Comparison of ENCODE assay signal across 8 cellular contexts in the genomic region with DNA sequence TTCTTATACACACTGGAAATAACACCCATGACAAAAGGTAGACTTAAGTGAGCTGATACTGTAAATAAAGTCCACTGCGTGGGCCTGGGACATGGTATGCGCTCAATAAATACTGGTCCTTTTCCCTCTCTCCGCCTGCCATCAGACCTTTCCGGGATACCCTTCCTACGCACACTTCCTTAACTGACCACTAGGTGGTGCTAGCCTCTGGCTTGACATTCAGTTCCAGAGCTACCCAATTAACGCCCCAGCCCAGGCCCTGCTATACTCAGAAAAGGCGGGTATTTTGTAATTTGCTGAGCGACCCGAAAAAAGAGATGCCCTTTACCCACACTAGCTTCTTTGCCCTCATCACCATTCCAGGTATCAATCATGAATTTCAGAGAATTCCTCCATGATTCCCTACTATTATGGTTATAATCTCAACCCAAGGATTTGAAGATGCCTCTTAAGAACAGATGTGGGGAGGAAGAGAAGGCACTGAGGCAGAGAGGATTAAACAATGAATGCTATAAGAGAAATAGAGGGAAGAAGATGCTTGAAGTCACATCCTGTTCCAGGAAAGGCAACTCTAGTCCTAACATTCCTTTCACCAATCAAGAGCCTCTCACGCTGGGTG. TPM values are rescaled to one million over a fixed set of nuclear protein-coding genes. Genes with fewer than 3 reads are reported as not detected.
DNase-seq lines count a peak whose midpoint lies in the region; ATAC-seq, FAIRE-seq and TF ChIP-seq lines count a peak whose summit lies in the region.

No MANE protein-coding gene starts in this region.

- intact Hi-C loops in K562 (cut with micrococcal nuclease) = loop anchor here (1.0 to 10.0 kb wide), 3 partner anchors 52 to 120 kb away; no protein-coding TSS in a partner anchor

- BruUV-seq in K562 (replicated peaks; lab: Mats Ljungman, UMichigan) = no TSS peak

- in situ Hi-C loops in ACHN (cut with HindIII; ENCODE audit: low pct_ligation_motif_present, low pct_unique_long_range_greater_than_20kb, low sequenced_read_pairs) = loop anchor here (5.0 kb wide), 1 partner anchor 48 kb away; no protein-coding TSS in a partner anchor
- in situ Hi-C loops in K562 (cut with MboI) = loop anchor here (5.0 kb wide), 1 partner anchor 53 kb away; no protein-coding TSS in a partner anchor

- TF ChIP-seq RAD21 in K562 (CRISPR knock-in tag; conservative IDR thresholded peaks at IDR 0.05 in 1 of 2, IDR thresholded peaks at IDR 0.05 in 1 of 2) = peak; percentile 77 to 82

- no peak for TF ChIP-seq POLR2A in K562 (conservative IDR thresholded peaks at IDR 0.05)

- H3K4me2 ChIP-seq in K562 (ENCODE audit: insufficient read depth, low read length) = no peak overlapping the region

- ATAC-seq in K562 (peak; percentile 61), GM21619 (IDR thresholded peaks at IDR 0.05; ENCODE audit: unreplicated experiment) (no peak)

- no peaks in the 10 kb centered on the region for H3K36me3 ChIP-seq in K562 (ENCODE audit: control insufficient read depth, insufficient read depth, low read length)

- H3K9ac ChIP-seq in K562 (ENCODE audit: insufficient read depth in 1 of 2, low read depth in 2 of 2, low read length in 2 of 2) = no peak overlapping the region

- peak; percentile 51 for FAIRE-seq in K562 (lab: Jason Lieb, UNC)

- H3K4me3 ChIP-seq in K562 = no peak overlapping the region

- no peak for TF ChIP-seq EP300 in K562 (IDR thresholded peaks at IDR 0.05; ENCODE audit: low read length)

- POLR2A ChIA-PET in K562 (lab: Yijun Ruan, JAX) = interaction anchor here (0.7 to 1.0 kb wide), 2 partner anchors 12 to 13 kb away, joined by 3 to 5 read pairs; a partner anchor contains a TSS

- DNase-seq in ACHN (peak; percentile 86), GM19238 (ENCODE audit: insufficient read length, low spot score) (peak; percentile 65), NCI-H2107 treated with DMSO at 0.1 percent for 48 hours (lab: John Stamatoyannopoulos, UW; ENCODE audit: unreplicated experiment) (peak; percentile 87), UCSD-AML1 (lab: John Stamatoyannopoulos, UW; ENCODE audit: unreplicated experiment) (peak; percentile 45), K562 (ENCODE audit: extremely low read depth in 1 of 4, low spot score in 3 of 4) (peak; percentile 73 to 84 (median 76)), immature natural killer cell (peak; percentile 66 to 74 (median 72))
- peak; percentile 85 for DNase-seq in stimulated activated CD4-positive, alpha-beta T cell treated with anti-CD3 and anti-CD28 coated beads, Interleukin-15, amount 100 ng/mL, for 24 hours

- H3K4me1 Mint-ChIP-seq in immature natural killer cell = peaks cover 5 to 7% of the 10 kb centered on the region in 2 donors

- H4K20me1 ChIP-seq in K562 (replicated peaks; ENCODE audit: control insufficient read depth, insufficient read depth, low read length) = no peaks in the 10 kb centered on the region

- H3K27ac ChIP-seq in K562 (ENCODE audit: extremely low read depth, low read depth, low read length) = no peak overlapping the region

- peaks cover 7% of the 10 kb centered on the region for H3K9me3 ChIP-seq in K562 (replicated peaks; ENCODE audit: control insufficient read depth, insufficient read depth, low read depth, low read length)

- WGBS in K562 (ENCODE audit: insufficient coverage, low coverage, missing lambda C conversion rate) = 7% methylated on average over 10 of the region's 10 CpGs

- H3K27me3 ChIP-seq in K562 (ENCODE audit: control insufficient read depth in 2 of 2, insufficient read depth in 2 of 2, low read length in 2 of 2) = no peaks in the 10 kb centered on the region

- TF ChIP-seq CTCF in K562 (IDR thresholded peaks at IDR 0.05 in 2 of 3, conservative IDR thresholded peaks at IDR 0.05 in 1 of 3; ENCODE audit: insufficient read depth in 2 of 3, low read depth in 1 of 3, low read length in 3 of 3) = peak; percentile 88 to 92 (median 91)

- H3K9me3 Mint-ChIP-seq in immature natural killer cell = no peaks in the 10 kb centered on the region

- no peaks in the 10 kb centered on the region for H3K79me2 ChIP-seq in K562 (ENCODE audit: control insufficient read depth, insufficient read depth, low read length)

- peaks cover 5 to 9% (median 7%) of the 10 kb centered on the region in 3 donors for H3K27me3 Mint-ChIP-seq in immature natural killer cell (ENCODE audit: low read depth in 3 of 3)

- H2AFZ ChIP-seq in K562 (ENCODE audit: low read depth, low read length) = no peak overlapping the region

- H3K4me1 ChIP-seq in K562 (replicated peaks in 1 of 2; ENCODE audit: control insufficient read depth in 2 of 2, insufficient read depth in 2 of 2, low read length in 2 of 2) = peaks cover 10 to 25% of the 10 kb centered on the region in 2 experiments

- no peak overlapping the region for H3K4me3 Mint-ChIP-seq in immature natural killer cell

- H3K36me3 Mint-ChIP-seq in immature natural killer cell = peaks cover 0 to 3% (median 0%) of the 10 kb centered on the region in 3 donors

- no peak overlapping the region for H3K27ac Mint-ChIP-seq in immature natural killer cell

- CTCF ChIA-PET in K562 (lab: Yijun Ruan, JAX; ENCODE audit: low intra/inter-chr PET ratio) = interaction anchor here (1.5 to 1.7 kb wide), 4 partner anchors 50 to 61 kb away, joined by 4 to 18 read pairs (median 10); no protein-coding TSS in a partner anchor

- H3K9me1 ChIP-seq in K562 (ENCODE audit: control insufficient read depth, insufficient read depth, low read length) = no peaks in the 10 kb centered on the region

RNA-seq across cellular contexts. Expression of a gene that starts 3.9 kb away (rescaled TPM):
- 2.3 and 6.7 TPM in 2 replicates for total RNA-seq in K562 (2011; cell fraction: chromatin; rRNA removed; ENCODE audit: low replicate concordance)
- 1.8 and 3.5 TPM in 2 replicates for total RNA-seq in K562 (2011; cell fraction: nucleolus; rRNA removed)
- total RNA-seq in K562 (2011; cell fraction: nucleoplasm; rRNA removed) = 2.2 and 5.4 TPM in 2 replicates
- total RNA-seq in K562 (2014; rRNA removed) = 0.18 and 0.29 TPM in 2 replicates
- 0.03 and 0.04 TPM in 2 replicates for total RNA-seq in K562 (2014; rRNA removed; fragmentation: Illumina TruSeq; extraction: Trizol)
- total RNA-seq in K562 (2015; rRNA removed; fragmentation: Illumina TruSeq; extraction: Trizol) = 0.11 and 0.36 TPM in 2 replicates
- total RNA-seq in K562 (2021) = 0.64 and 1.1 TPM in 2 replicates
- 0.28 and 0.45 TPM in 2 replicates for polyA plus RNA-seq in K562 (2011; rRNA removed)
- 0.27 and 0.66 TPM in 2 replicates for polyA plus RNA-seq in K562 (2011; cell fraction: cytosol; rRNA removed)
- polyA plus RNA-seq in K562 (2011; cell fraction: nucleus; rRNA removed) = 1.5 and 1.9 TPM in 2 replicates
- 0.33 and 1.8 TPM in 2 replicates for polyA plus RNA-seq in K562 (2012)
- 0.13 and 0.15 TPM in 2 replicates for polyA plus RNA-seq in K562 (2014; fragmentation: Illumina TruSeq; extraction: Trizol)
- polyA plus RNA-seq in K562 (2014; fragmentation: Nextera tagmentation; extraction: Ambion mirVana) = not detected
- 0.19 and 0.45 TPM in 2 replicates for polyA plus RNA-seq in K562 (2014; rRNA removed)
- polyA minus RNA-seq in K562 (2011; rRNA and poly(A)+ RNA removed) = 1.9 and 2.0 TPM in 2 replicates
- 2.4 and 4.2 TPM in 2 replicates for polyA minus RNA-seq in K562 (2011; cell fraction: cytosol; rRNA and poly(A)+ RNA removed)
- polyA minus RNA-seq in K562 (2011; cell fraction: nucleus; rRNA and poly(A)+ RNA removed) = 0.40 and 2.8 TPM in 2 replicates
- under 1 TPM in 2 of 3 donors, not detected in 1; 0.08 to 0.22 TPM for polyA plus RNA-seq in immature natural killer cell

RNA-seq across cellular contexts. Expression of a gene that starts 13.2 kb away (rescaled TPM):
- total RNA-seq in K562 (2011; cell fraction: chromatin; rRNA removed; ENCODE audit: low replicate concordance) = 105 and 231 TPM in 2 replicates
- 112 and 138 TPM in 2 replicates for total RNA-seq in K562 (2011; cell fraction: nucleolus; rRNA removed)
- total RNA-seq in K562 (2011; cell fraction: nucleoplasm; rRNA removed) = 110 and 156 TPM in 2 replicates
- total RNA-seq in K562 (2014; rRNA removed) (20.8 and 28.2 TPM in 2 replicates), K562 (2014; rRNA removed; fragmentation: Illumina TruSeq; extraction: Trizol) (17.1 and 18.6 TPM in 2 replicates), K562 (2015; rRNA removed; fragmentation: Illumina TruSeq; extraction: Trizol) (24.9 and 26.5 TPM in 2 replicates), K562 (2021) (32.7 and 38.4 TPM in 2 replicates)
- polyA plus RNA-seq in K562 (2011; rRNA removed) (40.1 and 60.0 TPM in 2 replicates), K562 (2014; fragmentation: Illumina TruSeq; extraction: Trizol) (48.2 and 49.5 TPM in 2 replicates), K562 (2014; fragmentation: Nextera tagmentation; extraction: Ambion mirVana) (1 to 10 TPM; 2.4 to 4.3 TPM), K562 (2014; rRNA removed) (37.9 and 38.4 TPM in 2 replicates), immature natural killer cell (10 to 100 TPM; 71.1 to 94.0 (median 89.1) TPM)
- 48.3 and 61.6 TPM in 2 replicates for polyA plus RNA-seq in K562 (2011; cell fraction: cytosol; rRNA removed)
- 178 and 185 TPM in 2 replicates for polyA plus RNA-seq in K562 (2011; cell fraction: nucleus; rRNA removed)
- 44.3 and 71.7 TPM in 2 replicates for polyA plus RNA-seq in K562 (2012)
- polyA minus RNA-seq in K562 (2011; rRNA and poly(A)+ RNA removed) = 25.6 and 31.5 TPM in 2 replicates
- 18.7 and 19.9 TPM in 2 replicates for polyA minus RNA-seq in K562 (2011; cell fraction: cytosol; rRNA and poly(A)+ RNA removed)
- 30.0 and 42.1 TPM in 2 replicates for polyA minus RNA-seq in K562 (2011; cell fraction: nucleus; rRNA and poly(A)+ RNA removed)

RNA-seq across cellular contexts. Expression of a gene that starts 23.1 kb away (rescaled TPM):
- total RNA-seq in K562 (2011; cell fraction: chromatin; rRNA removed; ENCODE audit: low replicate concordance) = not detected in 2 replicates
- not detected in 2 replicates for total RNA-seq in K562 (2011; cell fraction: nucleolus; rRNA removed)
- not detected in 2 replicates for total RNA-seq in K562 (2011; cell fraction: nucleoplasm; rRNA removed)
- not detected in 2 replicates for total RNA-seq in K562 (2014; rRNA removed)
- not detected in 2 replicates for total RNA-seq in K562 (2014; rRNA removed; fragmentation: Illumina TruSeq; extraction: Trizol)
- not detected in 2 replicates for total RNA-seq in K562 (2015; rRNA removed; fragmentation: Illumina TruSeq; extraction: Trizol)
- total RNA-seq in K562 (2021) = not detected in 2 replicates
- not detected in 2 replicates for polyA plus RNA-seq in K562 (2011; rRNA removed)
- not detected in 2 replicates for polyA plus RNA-seq in K562 (2011; cell fraction: cytosol; rRNA removed)
- not detected in 2 replicates for polyA plus RNA-seq in K562 (2011; cell fraction: nucleus; rRNA removed)
- polyA plus RNA-seq in K562 (2012) = not detected in 2 replicates
- polyA plus RNA-seq in K562 (2014; fragmentation: Illumina TruSeq; extraction: Trizol) = not detected in 2 replicates
- not detected for polyA plus RNA-seq in K562 (2014; fragmentation: Nextera tagmentation; extraction: Ambion mirVana)
- not detected in 2 replicates for polyA plus RNA-seq in K562 (2014; rRNA removed)
- not detected in 2 replicates for polyA minus RNA-seq in K562 (2011; rRNA and poly(A)+ RNA removed)
- not detected in 2 replicates for polyA minus RNA-seq in K562 (2011; cell fraction: cytosol; rRNA and poly(A)+ RNA removed)
- polyA minus RNA-seq in K562 (2011; cell fraction: nucleus; rRNA and poly(A)+ RNA removed) = not detected in 2 replicates
- not detected for polyA plus RNA-seq in immature natural killer cell

RNA-seq across cellular contexts. Expression of a gene that starts 35.5 kb away (rescaled TPM):
- 43.5 and 96.8 TPM in 2 replicates for total RNA-seq in K562 (2011; cell fraction: chromatin; rRNA removed; ENCODE audit: low replicate concordance)
- 51.2 and 57.5 TPM in 2 replicates for total RNA-seq in K562 (2011; cell fraction: nucleolus; rRNA removed)
- 40.4 and 43.3 TPM in 2 replicates for total RNA-seq in K562 (2011; cell fraction: nucleoplasm; rRNA removed)
- 32.0 and 32.8 TPM in 2 replicates for total RNA-seq in K562 (2014; rRNA removed)
- total RNA-seq in K562 (2014; rRNA removed; fragmentation: Illumina TruSeq; extraction: Trizol) = 11.8 and 14.2 TPM in 2 replicates
- 16.9 and 18.8 TPM in 2 replicates for total RNA-seq in K562 (2015; rRNA removed; fragmentation: Illumina TruSeq; extraction: Trizol)
- 23.4 and 36.0 TPM in 2 replicates for total RNA-seq in K562 (2021)
- polyA plus RNA-seq in K562 (2011; rRNA removed) = 25.8 and 30.9 TPM in 2 replicates
- polyA plus RNA-seq in K562 (2011; cell fraction: cytosol; rRNA removed) = 26.8 and 51.9 TPM in 2 replicates
- 53.7 and 85.9 TPM in 2 replicates for polyA plus RNA-seq in K562 (2011; cell fraction: nucleus; rRNA removed)
- polyA plus RNA-seq in K562 (2012) = 23.3 and 27.5 TPM in 2 replicates
- polyA plus RNA-seq in K562 (2014; fragmentation: Illumina TruSeq; extraction: Trizol) = 20.4 and 30.2 TPM in 2 replicates
- polyA plus RNA-seq in K562 (2014; fragmentation: Nextera tagmentation; extraction: Ambion mirVana) = under 1 TPM; 0.45 to 0.52 TPM
- polyA plus RNA-seq in K562 (2014; rRNA removed) = 30.4 and 40.9 TPM in 2 replicates
- 13.8 and 22.0 TPM in 2 replicates for polyA minus RNA-seq in K562 (2011; rRNA and poly(A)+ RNA removed)
- 16.5 and 18.6 TPM in 2 replicates for polyA minus RNA-seq in K562 (2011; cell fraction: cytosol; rRNA and poly(A)+ RNA removed)
- 14.9 and 18.6 TPM in 2 replicates for polyA minus RNA-seq in K562 (2011; cell fraction: nucleus; rRNA and poly(A)+ RNA removed)
- 1 to 10 TPM; 1.0 to 2.7 (median 1.3) TPM for polyA plus RNA-seq in immature natural killer cell

RNA-seq across cellular contexts. Expression of a gene that starts 45.8 kb away (rescaled TPM):
- total RNA-seq in K562 (2011; cell fraction: chromatin; rRNA removed; ENCODE audit: low replicate concordance) = 49.5 and 114 TPM in 2 replicates
- total RNA-seq in K562 (2011; cell fraction: nucleolus; rRNA removed) = 43.7 and 48.6 TPM in 2 replicates
- 111 and 176 TPM in 2 replicates for total RNA-seq in K562 (2011; cell fraction: nucleoplasm; rRNA removed)
- total RNA-seq in K562 (2014; rRNA removed) = 28.5 and 31.3 TPM in 2 replicates
- total RNA-seq in K562 (2014; rRNA removed; fragmentation: Illumina TruSeq; extraction: Trizol) = 44.5 and 51.5 TPM in 2 replicates
- total RNA-seq in K562 (2015; rRNA removed; fragmentation: Illumina TruSeq; extraction: Trizol) = 37.7 and 40.9 TPM in 2 replicates
- total RNA-seq in K562 (2021) = 57.0 and 59.0 TPM in 2 replicates
- polyA plus RNA-seq in K562 (2011; rRNA removed) = 69.7 and 82.2 TPM in 2 replicates
- 21.7 and 47.5 TPM in 2 replicates for polyA plus RNA-seq in K562 (2011; cell fraction: cytosol; rRNA removed)
- 80.6 and 125 TPM in 2 replicates for polyA plus RNA-seq in K562 (2011; cell fraction: nucleus; rRNA removed)
- 29.7 and 36.7 TPM in 2 replicates for polyA plus RNA-seq in K562 (2012)
- 45.7 and 51.5 TPM in 2 replicates for polyA plus RNA-seq in K562 (2014; fragmentation: Illumina TruSeq; extraction: Trizol)
- polyA plus RNA-seq in K562 (2014; fragmentation: Nextera tagmentation; extraction: Ambion mirVana) = 10 to 100 TPM in 1 of 2 experiments, 1 to 10 TPM in 1; 9.5 to 15.6 TPM
- polyA plus RNA-seq in K562 (2014; rRNA removed) = 41.2 and 41.3 TPM in 2 replicates
- polyA minus RNA-seq in K562 (2011; rRNA and poly(A)+ RNA removed) = 69.8 and 75.3 TPM in 2 replicates
- polyA minus RNA-seq in K562 (2011; cell fraction: cytosol; rRNA and poly(A)+ RNA removed) = 21.9 and 24.2 TPM in 2 replicates
- polyA minus RNA-seq in K562 (2011; cell fraction: nucleus; rRNA and poly(A)+ RNA removed) = 20.1 and 35.0 TPM in 2 replicates
- polyA plus RNA-seq in immature natural killer cell = 1 to 10 TPM; 1.6 to 4.1 (median 2.6) TPM
